In genomic region chr7:6165075-6165474, GRCh38 we compare ENCODE assay signal across 20 cellular contexts.
DNase-seq lines count a peak whose midpoint lies in the region; ATAC-seq and TF ChIP-seq lines count a peak whose summit lies in the region.
"Had no signal": no experiment of that assay in that cellular context is flagged by ENCODE, and none has a peak within 500 bp of the region (broad histone marks: within the 10 kb centered on the region; RNA-seq: fewer than 3 reads in every experiment).

No MANE protein-coding gene starts in this region.

- H3K27ac ChIP-seq in right cardiac atrium (ENCODE audit: low read length), result no peak overlapping the region
- no peak overlapping the region for H3K27ac ChIP-seq in endodermal cell (ENCODE audit: low read depth, low read length)
- H3K27ac ChIP-seq in osteoblast (ENCODE audit: low read depth, low read length), result no peak overlapping the region
- H3K27ac ChIP-seq: A549, C4-2B, SJCRH30 had no signal

- no peaks in the 10 kb centered on the region for H3K9me3 Mint-ChIP-seq in endodermal cell
- no peaks in the 10 kb centered on the region for H3K9me3 Mint-ChIP-seq in activated naive CD4-positive, alpha-beta T cell treated with anti-CD3 and anti-CD28 coated beads, Interleukin-2, amount 10 ng/mL, durations not matched to agents 7 days and 5 days
- H3K9me3 Mint-ChIP-seq: IgD-negative memory B cell had no signal

- CTCF ChIA-PET in activated naive CD4-positive, alpha-beta T cell treated with anti-CD3 and anti-CD28 coated beads, Interleukin-2, amount 10 ng/mL, durations not matched to agents 7 days and 5 days (lab: Charles Lee), result no interaction called here

- no peaks in the 10 kb centered on the region for H3K27me3 Mint-ChIP-seq in endodermal cell (ENCODE audit: insufficient read depth)
- no peaks in the 10 kb centered on the region for H3K27me3 Mint-ChIP-seq in activated naive CD4-positive, alpha-beta T cell treated with anti-CD3 and anti-CD28 coated beads, Interleukin-2, amount 10 ng/mL, durations not matched to agents 7 days and 5 days
- H3K27me3 Mint-ChIP-seq: IgD-negative memory B cell had no signal

- H3K36me3 ChIP-seq in endodermal cell (ENCODE audit: control insufficient read depth, insufficient read depth, low read length) (peaks cover 20% of the 10 kb centered on the region), osteoblast (ENCODE audit: insufficient read depth, low read length) (peaks cover 52% of the 10 kb centered on the region)

- H3K27me3 ChIP-seq in right cardiac atrium (ENCODE audit: control insufficient read depth, insufficient read depth) (no peaks in the 10 kb centered on the region), endodermal cell (ENCODE audit: control insufficient read depth, insufficient read depth, low read length, poor library complexity, severe bottlenecking) (no peaks in the 10 kb centered on the region), osteoblast (ENCODE audit: insufficient read depth, low read length) (no peaks in the 10 kb centered on the region)
- H3K27me3 ChIP-seq: SJCRH30 had no signal

- peak in 2 of 3 donors; percentile 54 to 71 for DNase-seq in right cardiac atrium
- no peak for DNase-seq in left cardiac atrium
- DNase-seq in endodermal cell, result peak; percentile 57
- DNase-seq in osteoblast (ENCODE audit: insufficient read length, low spot score, missing footprints), result peak; percentile 47
- DNase-seq in activated naive CD4-positive, alpha-beta T cell treated with anti-CD3 and anti-CD28 coated beads, Interleukin-2, amount 10 ng/mL, durations not matched to agents 7 days and 5 days, result no peak
- DNase-seq in NCI-H510A treated with DMSO at 0.1 percent for 48 hours (lab: John Stamatoyannopoulos, UW), result no peak
- DNase-seq: COR-L47, DMS153, Kasumi-1, MM.1S, NCI-H1092 treated with DMSO at 0.1 percent for 48 hours, NCI-H226, NCI-H526 treated with DMSO at 0.1 percent for 48 hours, SJCRH30 had no signal

- no peak overlapping the region for H2AFZ ChIP-seq in osteoblast (ENCODE audit: low read length)

- ATAC-seq in right cardiac atrium (no peak), left cardiac atrium (no peak), HG03521 (IDR thresholded peaks at IDR 0.05; ENCODE audit: unreplicated experiment) (no peak), GM21515 (IDR thresholded peaks at IDR 0.05; ENCODE audit: unreplicated experiment) (no peak)

- WGBS in right cardiac atrium, result 76% methylated on average over 19 of the region's 19 CpGs
- 85 to 94% methylated on average over 9 to 19 of the region's 19 CpGs for WGBS in endodermal cell (ENCODE audit: insufficient coverage in 1 of 2, insufficient read length in 1 of 2), 2 experiments

- TF ChIP-seq CTCF in endodermal cell (conservative IDR thresholded peaks at IDR 0.05), result no peak
- TF ChIP-seq CTCF in osteoblast (IDR thresholded peaks at IDR 0.05; ENCODE audit: extremely low read depth, low read depth, low read length), result no peak

- H3K4me3 ChIP-seq in right cardiac atrium (ENCODE audit: low read length), result no peak overlapping the region
- H3K4me3 ChIP-seq in endodermal cell (ENCODE audit: low read length), result no peak overlapping the region
- no peak overlapping the region for H3K4me3 ChIP-seq in osteoblast (ENCODE audit: insufficient read depth, low read length)
- H3K4me3 ChIP-seq: A549, HAP-1, SJCRH30 had no signal

- no peak overlapping the region for H3K4me3 Mint-ChIP-seq in endodermal cell
- H3K4me3 Mint-ChIP-seq in activated naive CD4-positive, alpha-beta T cell treated with anti-CD3 and anti-CD28 coated beads, Interleukin-2, amount 10 ng/mL, durations not matched to agents 7 days and 5 days, result no peak overlapping the region
- H3K4me3 Mint-ChIP-seq: IgD-negative memory B cell had no signal

- H3K79me2 ChIP-seq in osteoblast (ENCODE audit: insufficient read depth, low read length), result no peaks in the 10 kb centered on the region

- H4K20me1 ChIP-seq in osteoblast (ENCODE audit: insufficient read depth, low read length), result peaks cover 2% of the 10 kb centered on the region

- H3K27ac Mint-ChIP-seq in endodermal cell, result peak overlapping the region; percentile 46
- no peak overlapping the region for H3K27ac Mint-ChIP-seq in activated naive CD4-positive, alpha-beta T cell treated with anti-CD3 and anti-CD28 coated beads, Interleukin-2, amount 10 ng/mL, durations not matched to agents 7 days and 5 days
- H3K27ac Mint-ChIP-seq: IgD-negative memory B cell had no signal

- H3K4me1 ChIP-seq in right cardiac atrium (ENCODE audit: control insufficient read depth, insufficient read depth, low read length), result peaks cover 4% of the 10 kb centered on the region
- no peaks in the 10 kb centered on the region for H3K4me1 ChIP-seq in endodermal cell (ENCODE audit: control insufficient read depth, insufficient read depth, low read length)
- peaks cover 4% of the 10 kb centered on the region for H3K4me1 ChIP-seq in osteoblast (ENCODE audit: insufficient read depth, low read length)
- H3K4me1 ChIP-seq: A549, HAP-1, SJCRH30 had no signal

- peaks cover 18% of the 10 kb centered on the region for H3K36me3 Mint-ChIP-seq in endodermal cell (ENCODE audit: low read depth)
- peaks cover 3% of the 10 kb centered on the region for H3K36me3 Mint-ChIP-seq in activated naive CD4-positive, alpha-beta T cell treated with anti-CD3 and anti-CD28 coated beads, Interleukin-2, amount 10 ng/mL, durations not matched to agents 7 days and 5 days

- no peak overlapping the region for H3K9ac ChIP-seq in endodermal cell (ENCODE audit: extremely low read depth, low read length, poor library complexity, severe bottlenecking)

- H3K9me3 ChIP-seq in right cardiac atrium (ENCODE audit: control insufficient read depth, low read length), result no peaks in the 10 kb centered on the region
- no peaks in the 10 kb centered on the region for H3K9me3 ChIP-seq in endodermal cell (ENCODE audit: control insufficient read depth, low read length)
- H3K9me3 ChIP-seq in osteoblast (ENCODE audit: low read depth, low read length), result no peaks in the 10 kb centered on the region
- H3K9me3 ChIP-seq: A549, HAP-1, SJCRH30 had no signal

- intact Hi-C loops in right cardiac atrium (cut with DNase I) (loop anchor here in 3 of 4 donors (5.0 to 10.0 kb wide), 3 partner anchors 60 to 110 kb away; partner anchors contain the start of gene CYTH3 (in 3 of the 3)), left cardiac atrium (cut with DNase I) (no loop called here)

- H3K4me2 ChIP-seq in osteoblast (ENCODE audit: insufficient read depth, low read length), result no peak overlapping the region
- H3K4me2 ChIP-seq: A549 had no signal

- H3K4me1 Mint-ChIP-seq in endodermal cell, result peaks cover 4% of the 10 kb centered on the region
- peaks cover 21% of the 10 kb centered on the region for H3K4me1 Mint-ChIP-seq in activated naive CD4-positive, alpha-beta T cell treated with anti-CD3 and anti-CD28 coated beads, Interleukin-2, amount 10 ng/mL, durations not matched to agents 7 days and 5 days
- H3K4me1 Mint-ChIP-seq: IgD-negative memory B cell had no signal

Comparison
In these comparisons a context has a peak if more than half of its experiments do, and no peak if none do; other contexts are left out.
1. DNase-seq: peak in right cardiac atrium (2 of 3), endodermal cell (single experiment) and osteoblast (single experiment); none in left cardiac atrium (single experiment), activated naive CD4-positive, alpha-beta T cell treated with anti-CD3 and anti-CD28 coated beads, Interleukin-2, amount 10 ng/mL, durations not matched to agents 7 days and 5 days (single experiment) and NCI-H510A treated with DMSO at 0.1 percent for 48 hours (single experiment).
2. intact Hi-C loops: an anchor here in right cardiac atrium (5.0 to 10.0 kb wide); none called in left cardiac atrium.